1 cellular context compared by ENCODE assay signal in the genomic region with DNA sequence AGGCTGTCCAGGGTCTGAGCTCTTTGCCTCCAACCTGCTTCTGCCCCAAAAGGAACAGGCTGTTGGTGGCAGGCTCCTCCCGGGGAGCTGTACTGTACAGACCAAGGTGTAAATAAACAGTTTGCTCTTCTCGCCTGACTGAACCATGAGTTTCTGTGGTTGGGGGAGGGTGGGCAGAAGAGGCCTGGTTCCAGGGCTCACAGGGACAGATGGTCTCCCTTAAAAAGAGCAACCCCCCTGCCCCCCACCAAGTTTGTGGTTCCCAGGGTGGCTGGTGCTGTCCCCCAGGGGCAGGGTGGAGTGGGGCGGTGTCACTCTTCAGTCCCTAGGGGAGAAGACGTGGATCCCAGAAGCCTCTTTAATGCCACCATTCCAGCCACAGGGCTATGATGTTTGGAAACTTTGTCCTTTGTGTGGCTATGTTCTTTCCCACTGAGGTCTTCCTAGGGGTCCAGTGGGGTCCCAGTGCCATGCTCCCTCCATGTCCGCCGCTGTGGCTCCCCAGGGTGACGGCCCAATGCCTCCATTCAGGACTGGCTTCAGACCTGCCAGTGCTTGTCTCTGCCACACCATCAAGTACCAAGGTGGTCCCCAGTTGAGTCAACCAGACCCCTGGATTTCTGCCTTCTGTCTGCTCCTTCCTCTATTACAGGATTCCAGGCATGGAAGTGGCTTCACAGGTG.
TF ChIP-seq lines count a peak whose summit lies in the region.

No MANE protein-coding gene starts in this region.

TF ChIP-seq in GM12878, 131 proteins besides CTCF, POLR2A, EP300 and RAD21 (continued from another document):
- TF ChIP-seq NR2C1 (IDR thresholded peaks at IDR 0.05) (no peak), CBX3 (IDR thresholded peaks at IDR 0.05; ENCODE audit: borderline replicate concordance, low read depth) (no peak), JUNB (IDR thresholded peaks at IDR 0.05) (no peak), ZNF622 (IDR thresholded peaks at IDR 0.05) (no peak), MYC (IDR thresholded peaks at IDR 0.05; ENCODE audit: insufficient read depth, insufficient read length, insufficient replicate concordance, low read length, severe bottlenecking) (no peak), MYB (IDR thresholded peaks at IDR 0.05; ENCODE audit: borderline replicate concordance, low read depth, low read length) (no peak)
- TF ChIP-seq, protein P1, sequence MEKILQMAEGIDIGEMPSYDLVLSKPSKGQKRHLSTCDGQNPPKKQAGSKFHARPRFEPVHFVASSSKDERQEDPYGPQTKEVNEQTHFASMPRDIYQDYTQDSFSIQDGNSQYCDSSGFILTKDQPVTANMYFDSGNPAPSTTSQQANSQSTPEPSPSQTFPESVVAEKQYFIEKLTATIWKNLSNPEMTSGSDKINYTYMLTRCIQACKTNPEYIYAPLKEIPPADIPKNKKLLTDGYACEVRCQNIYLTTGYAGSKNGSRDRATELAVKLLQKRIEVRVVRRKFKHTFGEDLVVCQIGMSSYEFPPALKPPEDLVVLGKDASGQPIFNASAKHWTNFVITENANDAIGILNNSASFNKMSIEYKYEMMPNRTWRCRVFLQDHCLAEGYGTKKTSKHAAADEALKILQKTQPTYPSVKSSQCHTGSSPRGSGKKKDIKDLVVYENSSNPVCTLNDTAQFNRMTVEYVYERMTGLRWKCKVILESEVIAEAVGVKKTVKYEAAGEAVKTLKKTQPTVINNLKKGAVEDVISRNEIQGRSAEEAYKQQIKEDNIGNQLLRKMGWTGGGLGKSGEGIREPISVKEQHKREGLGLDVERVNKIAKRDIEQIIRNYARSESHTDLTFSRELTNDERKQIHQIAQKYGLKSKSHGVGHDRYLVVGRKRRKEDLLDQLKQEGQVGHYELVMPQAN (conservative IDR thresholded peaks at IDR 0.05), result no peak
- TF ChIP-seq, protein P2, sequence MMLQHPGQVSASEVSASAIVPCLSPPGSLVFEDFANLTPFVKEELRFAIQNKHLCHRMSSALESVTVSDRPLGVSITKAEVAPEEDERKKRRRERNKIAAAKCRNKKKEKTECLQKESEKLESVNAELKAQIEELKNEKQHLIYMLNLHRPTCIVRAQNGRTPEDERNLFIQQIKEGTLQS (IDR thresholded peaks at IDR 0.05; ENCODE audit: borderline replicate concordance, extremely low read depth, low read depth, low read length), result no peak
- TF ChIP-seq, protein P3, sequence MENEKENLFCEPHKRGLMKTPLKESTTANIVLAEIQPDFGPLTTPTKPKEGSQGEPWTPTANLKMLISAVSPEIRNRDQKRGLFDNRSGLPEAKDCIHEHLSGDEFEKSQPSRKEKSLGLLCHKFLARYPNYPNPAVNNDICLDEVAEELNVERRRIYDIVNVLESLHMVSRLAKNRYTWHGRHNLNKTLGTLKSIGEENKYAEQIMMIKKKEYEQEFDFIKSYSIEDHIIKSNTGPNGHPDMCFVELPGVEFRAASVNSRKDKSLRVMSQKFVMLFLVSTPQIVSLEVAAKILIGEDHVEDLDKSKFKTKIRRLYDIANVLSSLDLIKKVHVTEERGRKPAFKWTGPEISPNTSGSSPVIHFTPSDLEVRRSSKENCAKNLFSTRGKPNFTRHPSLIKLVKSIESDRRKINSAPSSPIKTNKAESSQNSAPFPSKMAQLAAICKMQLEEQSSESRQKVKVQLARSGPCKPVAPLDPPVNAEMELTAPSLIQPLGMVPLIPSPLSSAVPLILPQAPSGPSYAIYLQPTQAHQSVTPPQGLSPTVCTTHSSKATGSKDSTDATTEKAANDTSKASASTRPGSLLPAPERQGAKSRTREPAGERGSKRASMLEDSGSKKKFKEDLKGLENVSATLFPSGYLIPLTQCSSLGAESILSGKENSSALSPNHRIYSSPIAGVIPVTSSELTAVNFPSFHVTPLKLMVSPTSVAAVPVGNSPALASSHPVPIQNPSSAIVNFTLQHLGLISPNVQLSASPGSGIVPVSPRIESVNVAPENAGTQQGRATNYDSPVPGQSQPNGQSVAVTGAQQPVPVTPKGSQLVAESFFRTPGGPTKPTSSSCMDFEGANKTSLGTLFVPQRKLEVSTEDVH (IDR thresholded peaks at IDR 0.05; ENCODE audit: low read depth, partially characterized antibody), result no peak
